Comparison of ENCODE assay signal across 26 cellular contexts in genomic region chr11:79165908-79166307, GRCh38.
DNase-seq lines count a peak whose midpoint lies in the region; ATAC-seq, FAIRE-seq and TF ChIP-seq lines count a peak whose summit lies in the region.
"Had no signal": no experiment of that assay in that cellular context is flagged by ENCODE, and none has a peak within 500 bp of the region (broad histone marks: within the 10 kb centered on the region; RNA-seq: fewer than 3 reads in every experiment).

No MANE protein-coding gene starts in this region.

- no TSS peak for BruUV-seq in mammary epithelial cell (replicated peaks; lab: Mats Ljungman, UMichigan)

- H3K9me3 ChIP-seq in mammary epithelial cell (replicated peaks; ENCODE audit: insufficient read depth, low read length) (no peaks in the 10 kb centered on the region), breast epithelium (no peaks in the 10 kb centered on the region), keratinocyte (ENCODE audit: control insufficient read depth, low read depth, low read length) (no peaks in the 10 kb centered on the region)
- H3K9me3 ChIP-seq: BE2C had no signal

- ATAC-seq in HG02973 (IDR thresholded peaks at IDR 0.05; ENCODE audit: unreplicated experiment): no peak
- ATAC-seq: Panc1 had no signal

- FAIRE-seq in keratinocyte (lab: Jason Lieb, UNC): peak; percentile 17
- FAIRE-seq: G401.6, H1 had no signal

- H3K9me1 ChIP-seq in keratinocyte (ENCODE audit: control insufficient read depth, extremely low read depth, insufficient read depth, low read length): no peaks in the 10 kb centered on the region

- no peaks in the 10 kb centered on the region for H4K20me1 ChIP-seq in mammary epithelial cell (ENCODE audit: insufficient read depth, low read length)
- no peaks in the 10 kb centered on the region for H4K20me1 ChIP-seq in keratinocyte (ENCODE audit: control insufficient read depth, extremely low read depth, insufficient read depth, low read length)

- H3K4me3 ChIP-seq in mammary epithelial cell (replicated peaks in 1 of 3; ENCODE audit: insufficient read depth in 1 of 3, low read depth in 2 of 3, low read length in 3 of 3) (no peak overlapping the region), breast epithelium (no peak overlapping the region), keratinocyte (ENCODE audit: control insufficient read depth in 2 of 3, extremely low read depth in 1 of 3, insufficient read depth in 2 of 3, low read depth in 1 of 3, low read length in 3 of 3) (no peak overlapping the region)
- H3K4me3 ChIP-seq: SK-N-MC had no signal

- WGBS in mammary epithelial cell (ENCODE audit: low coverage, missing lambda C conversion rate): 69% methylated on average over 2 of the region's 2 CpGs

- DNase-seq in mammary epithelial cell (peak; percentile 67), breast epithelium (ENCODE audit: low spot score in 2 of 2) (no peak), epithelial cell of prostate (ENCODE audit: low read depth, low spot score) (peak; percentile 39), keratinocyte (ENCODE audit: low read depth, low spot score) (peak; percentile 13), NCI-H1048 (lab: John Stamatoyannopoulos, UW) (no peak), EL (no peak)
- no peak for DNase-seq in activated CD8-positive, alpha-beta memory T cell treated with anti-CD3 and anti-CD28 coated beads, Interleukin-2, amount 50 U/mL, for 4 hours
- DNase-seq: 8988T, ACHN, BE2C, Calu3, HCEC 1CT, IMR-90, MM.1S, NCI-H1417, NCI-H1694, NCI-H2081 treated with DMSO at 0.1 percent for 48 hours, NCI-H446, NCI-H526 treated with DMSO at 0.1 percent for 48 hours, SHP77 treated with DMSO at 0.1 percent for 48 hours had no signal

- no peak overlapping the region for H2AFZ ChIP-seq in mammary epithelial cell (ENCODE audit: low read depth, low read length)
- no peak overlapping the region for H2AFZ ChIP-seq in keratinocyte (ENCODE audit: control insufficient read depth, low read length)

- in situ Hi-C loops in mammary epithelial cell (cut with MboI; ENCODE audit: low sequenced_read_pairs in 2 of 2): no loop called here

- peak overlapping the region; percentile 24 for H3K4me2 ChIP-seq in mammary epithelial cell (ENCODE audit: insufficient read depth, low read depth, low read length)
- peak overlapping the region; percentile 9 for H3K4me2 ChIP-seq in keratinocyte (ENCODE audit: control insufficient read depth, extremely low read depth, insufficient read depth, low read depth, low read length)
- H3K4me2 ChIP-seq: KMS-11 had no signal

- H3K4me1 ChIP-seq in mammary epithelial cell (ENCODE audit: insufficient read depth, low read length): peaks cover 36% of the 10 kb centered on the region
- no peaks in the 10 kb centered on the region for H3K4me1 ChIP-seq in breast epithelium
- peaks cover 26% of the 10 kb centered on the region for H3K4me1 ChIP-seq in keratinocyte (ENCODE audit: control insufficient read depth, extremely low read depth, insufficient read depth, low read length)
- H3K4me1 ChIP-seq: BE2C had no signal

- H3K79me2 ChIP-seq in mammary epithelial cell (ENCODE audit: insufficient read depth, low read length) (no peaks in the 10 kb centered on the region), keratinocyte (ENCODE audit: control insufficient read depth, insufficient read depth, low read length) (no peaks in the 10 kb centered on the region)

- H3K27me3 ChIP-seq in mammary epithelial cell (ENCODE audit: insufficient read depth, low read length) (no peaks in the 10 kb centered on the region), breast epithelium (no peaks in the 10 kb centered on the region), keratinocyte (ENCODE audit: control insufficient read depth, extremely low read depth, insufficient read depth, low read length) (no peaks in the 10 kb centered on the region)
- H3K27me3 ChIP-seq: BE2C had no signal

- CTCF ChIA-PET in mammary epithelial cell (lab: Charles Lee; ENCODE audit: low non-redundant PET): no interaction called here

- intact Hi-C loops in mammary epithelial cell (cut with micrococcal nuclease): loop anchor here (10.0 kb wide), 1 partner anchor 451 kb away; no protein-coding TSS in a partner anchor
- intact Hi-C loops in breast epithelium (cut with DNase I; ENCODE audit: low total_unique reads): no loop called here

- dilution Hi-C loops in mammary epithelial cell (cut with HindIII; ENCODE audit: low sequenced_read_pairs) (no loop called here), keratinocyte (cut with MboI; ENCODE audit: extremely low pct_ligation_motif_present, low sequenced_read_pairs) (no loop called here)

- no peak overlapping the region for H3K27ac ChIP-seq in mammary epithelial cell (ENCODE audit: insufficient read depth, low read depth, low read length)
- H3K27ac ChIP-seq in breast epithelium: no peak overlapping the region
- H3K27ac ChIP-seq in epithelial cell of prostate: peak overlapping the region; percentile 32
- H3K27ac ChIP-seq in keratinocyte (ENCODE audit: control insufficient read depth, insufficient read depth, low read length): no peak overlapping the region
- H3K27ac ChIP-seq: KMS-11, SK-N-MC had no signal

- H3K9ac ChIP-seq in mammary epithelial cell (ENCODE audit: insufficient read depth, low read length): no peak overlapping the region
- H3K9ac ChIP-seq in keratinocyte (ENCODE audit: control insufficient read depth, extremely low read depth, insufficient read depth, low read length): no peak overlapping the region
- H3K9ac ChIP-seq: KMS-11 had no signal

- H3K36me3 ChIP-seq in mammary epithelial cell (ENCODE audit: insufficient read depth, low read length) (no peaks in the 10 kb centered on the region), breast epithelium (no peaks in the 10 kb centered on the region), keratinocyte (ENCODE audit: control insufficient read depth in 2 of 2, extremely low read depth in 1 of 2, insufficient read depth in 2 of 2, low read length in 2 of 2) (no peaks in the 10 kb centered on the region)
- H3K36me3 ChIP-seq: BE2C had no signal

- TF ChIP-seq POLR2A in breast epithelium (IDR thresholded peaks at IDR 0.05): no peak

- TF ChIP-seq CTCF in mammary epithelial cell (conservative IDR thresholded peaks at IDR 0.05 in 1 of 2, IDR thresholded peaks at IDR 0.05 in 1 of 2; ENCODE audit: extremely low read depth in 1 of 2, insufficient read depth in 1 of 2, low read depth in 1 of 2, low read length in 2 of 2) (no peak), breast epithelium (IDR thresholded peaks at IDR 0.05) (no peak), keratinocyte (optimal IDR thresholded peaks at IDR 0.05 in 1 of 3, IDR thresholded peaks at IDR 0.05 in 1 of 3, conservative IDR thresholded peaks at IDR 0.05 in 1 of 3; ENCODE audit: extremely low read depth in 1 of 3, insufficient read depth in 2 of 3, low read length in 3 of 3) (no peak)

Comparison
In these comparisons a context has a peak if more than half of its experiments do, and no peak if none do; other contexts are left out.
1. DNase-seq: peak in mammary epithelial cell (single experiment), epithelial cell of prostate (single experiment) and keratinocyte (single experiment); none in breast epithelium (0 of 2), NCI-H1048 (single experiment), EL (single experiment) and activated CD8-positive, alpha-beta memory T cell treated with anti-CD3 and anti-CD28 coated beads, Interleukin-2, amount 50 U/mL, for 4 hours (single experiment).